Comparison of ENCODE assay signal across 9 cellular contexts in the genomic region with DNA sequence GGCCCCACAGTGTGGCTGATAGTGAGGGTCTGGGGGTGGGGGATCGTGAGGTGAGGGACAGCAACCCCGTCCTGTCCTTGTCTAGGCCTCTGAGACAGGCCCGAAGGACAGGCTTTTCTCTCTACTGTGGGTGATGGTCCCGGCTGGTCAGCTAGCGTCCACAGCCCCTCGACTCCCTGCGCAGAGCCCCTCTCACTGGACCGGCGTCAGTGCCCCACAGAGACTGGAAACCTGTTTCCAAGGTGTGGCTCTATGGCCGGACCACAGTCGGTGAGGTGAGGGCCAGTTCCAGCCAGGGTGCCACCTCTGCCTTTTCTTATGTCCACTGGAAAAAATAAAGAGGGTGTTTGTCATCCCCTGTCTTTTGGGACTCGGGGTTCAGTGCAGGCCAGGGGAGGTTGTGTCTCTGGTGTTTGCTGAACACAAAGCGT. TPM values are rescaled to one million over a fixed set of nuclear protein-coding genes. Genes with fewer than 3 reads are reported as not detected.
DNase-seq lines count a peak whose midpoint lies in the region; ATAC-seq and TF ChIP-seq lines count a peak whose summit lies in the region.
"Had no signal": no experiment of that assay in that cellular context is flagged by ENCODE, and none has a peak within 500 bp of the region (broad histone marks: within the 10 kb centered on the region; RNA-seq: fewer than 3 reads in every experiment).

No MANE protein-coding gene starts in this region.

- intact Hi-C loops in cardiac septum (cut with DNase I), result no loop called here

- H3K36me3 ChIP-seq in adipocyte (ENCODE audit: control insufficient read depth, insufficient read depth, low read length, severe bottlenecking) (no peaks in the 10 kb centered on the region), osteoblast (ENCODE audit: insufficient read depth, low read length) (no peaks in the 10 kb centered on the region), upper lobe of left lung (no peaks in the 10 kb centered on the region)

- 82 to 85% methylated on average over 13 of the region's 13 CpGs for WGBS in upper lobe of left lung, 2 donors

- TF ChIP-seq EP300 in upper lobe of left lung (IDR thresholded peaks at IDR 0.05), result no peak

- no peak overlapping the region for H2AFZ ChIP-seq in osteoblast (ENCODE audit: low read length)

- peaks cover 10% of the 10 kb centered on the region for H4K20me1 ChIP-seq in osteoblast (ENCODE audit: insufficient read depth, low read length)

- peaks cover 15% of the 10 kb centered on the region for H3K4me1 ChIP-seq in adipocyte (ENCODE audit: control insufficient read depth, insufficient read depth, low read length)
- peaks cover 13% of the 10 kb centered on the region for H3K4me1 ChIP-seq in osteoblast (ENCODE audit: insufficient read depth, low read length)
- H3K4me1 ChIP-seq in upper lobe of left lung, result peaks cover 31 to 66% (median 51%) of the 10 kb centered on the region in 4 donors

- H3K9ac ChIP-seq in adipocyte (ENCODE audit: low read length), result peak overlapping the region; percentile 14

- TF ChIP-seq CTCF in osteoblast (IDR thresholded peaks at IDR 0.05; ENCODE audit: extremely low read depth, low read depth, low read length) (no peak), upper lobe of left lung (IDR thresholded peaks at IDR 0.05) (no peak)

- peak overlapping the region; percentile 87 for H3K27ac ChIP-seq in osteoblast (ENCODE audit: low read depth, low read length)
- H3K27ac ChIP-seq in upper lobe of left lung, result peak overlapping the region; percentile 81 to 85 (median 84)

- H3K27me3 ChIP-seq in adipocyte (replicated peaks; ENCODE audit: control insufficient read depth, insufficient read depth, low read length), result no peaks in the 10 kb centered on the region
- H3K27me3 ChIP-seq in osteoblast (ENCODE audit: insufficient read depth, low read length), result no peaks in the 10 kb centered on the region
- no peaks in the 10 kb centered on the region for H3K27me3 ChIP-seq in upper lobe of left lung

- no peak for DNase-seq in adipocyte (ENCODE audit: low read depth)
- DNase-seq in cardiac septum (ENCODE audit: low spot score), result peak; percentile 58
- no peak for DNase-seq in osteoblast (ENCODE audit: insufficient read length, low spot score, missing footprints)
- DNase-seq in upper lobe of left lung, result peak in 1 of 2 donors; percentile 55
- DNase-seq in germinal center (ENCODE audit: low spot score), result no peak
- no peak for DNase-seq in HPDE6-E6E7 (ENCODE audit: extremely low spot score)
- no peak for DNase-seq in H4 (ENCODE audit: low spot score)
- no peak for DNase-seq in AG08396 (ENCODE audit: low spot score)
- DNase-seq: KG1 had no signal

- H3K79me2 ChIP-seq in osteoblast (ENCODE audit: insufficient read depth, low read length), result no peaks in the 10 kb centered on the region

- no peaks in the 10 kb centered on the region for H3K9me3 ChIP-seq in adipocyte (ENCODE audit: control insufficient read depth, low read length)
- no peaks in the 10 kb centered on the region for H3K9me3 ChIP-seq in osteoblast (ENCODE audit: low read depth, low read length)
- H3K9me3 ChIP-seq in upper lobe of left lung, result no peaks in the 10 kb centered on the region

- ATAC-seq in upper lobe of left lung (ENCODE audit: low FRiP score in 2 of 2), result no peak

- TF ChIP-seq POLR2A in upper lobe of left lung (IDR thresholded peaks at IDR 0.05), result no peak

- H3K4me3 ChIP-seq in adipocyte (ENCODE audit: low read length) (no peak overlapping the region), osteoblast (ENCODE audit: insufficient read depth, low read length) (no peak overlapping the region), upper lobe of left lung (no peak overlapping the region)

- peak overlapping the region; percentile 88 for H3K4me2 ChIP-seq in osteoblast (ENCODE audit: insufficient read depth, low read length)

RNA-seq across cellular contexts. Expression of a gene that starts 22.6 kb away (rescaled TPM):
- total RNA-seq in cardiac septum (96.5 TPM), osteoblast (7.6 and 7.7 TPM in 2 replicates), upper lobe of left lung (100 to 1,000 TPM; 159 to 285 (median 260) TPM)
- 3.0 and 3.2 TPM in 2 replicates for total RNA-seq in H4 (2014; rRNA removed; shearing (Covaris generic))

Comparison
In these comparisons a context has a peak if more than half of its experiments do, and no peak if none do; other contexts are left out.
1. RNA of a gene that starts 22.6 kb away (total RNA-seq): 159 to 285 TPM in upper lobe of left lung and 96.5 TPM in cardiac septum (single experiment); 7.6 to 7.7 TPM in osteoblast and 3.0 to 3.2 TPM in H4; every median in the first group is over 10 times any median in the second.